In the genomic region with DNA sequence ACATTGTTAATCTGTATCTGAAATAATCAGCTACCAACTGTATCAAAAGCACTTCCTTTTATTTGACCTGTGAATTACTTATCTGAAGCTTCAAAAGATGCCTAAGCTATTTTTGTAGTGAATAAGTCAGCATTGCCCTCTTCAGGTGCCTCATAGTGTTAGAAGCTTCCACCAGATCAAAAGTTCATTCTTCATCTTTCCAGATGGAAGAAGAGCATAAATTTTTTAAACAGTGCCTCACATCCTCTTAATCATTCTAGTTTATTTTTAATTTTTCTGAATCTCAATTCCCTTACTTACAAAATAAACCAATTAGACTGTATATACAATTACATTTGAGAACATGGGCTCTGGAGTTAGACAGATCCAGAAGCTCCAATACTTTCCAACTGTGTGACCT, we compare ENCODE assay signal across 1 cellular context.
A peak's percentile ranks its signal among the peaks of the same experiment; 100 is the strongest.
TF ChIP-seq lines count a peak whose summit lies in the region.

No MANE protein-coding gene starts in this region.

TF ChIP-seq in GM12878, 131 proteins besides CTCF, POLR2A, EP300 and RAD21 (continued from another document):
- TF ChIP-seq, protein P1, sequence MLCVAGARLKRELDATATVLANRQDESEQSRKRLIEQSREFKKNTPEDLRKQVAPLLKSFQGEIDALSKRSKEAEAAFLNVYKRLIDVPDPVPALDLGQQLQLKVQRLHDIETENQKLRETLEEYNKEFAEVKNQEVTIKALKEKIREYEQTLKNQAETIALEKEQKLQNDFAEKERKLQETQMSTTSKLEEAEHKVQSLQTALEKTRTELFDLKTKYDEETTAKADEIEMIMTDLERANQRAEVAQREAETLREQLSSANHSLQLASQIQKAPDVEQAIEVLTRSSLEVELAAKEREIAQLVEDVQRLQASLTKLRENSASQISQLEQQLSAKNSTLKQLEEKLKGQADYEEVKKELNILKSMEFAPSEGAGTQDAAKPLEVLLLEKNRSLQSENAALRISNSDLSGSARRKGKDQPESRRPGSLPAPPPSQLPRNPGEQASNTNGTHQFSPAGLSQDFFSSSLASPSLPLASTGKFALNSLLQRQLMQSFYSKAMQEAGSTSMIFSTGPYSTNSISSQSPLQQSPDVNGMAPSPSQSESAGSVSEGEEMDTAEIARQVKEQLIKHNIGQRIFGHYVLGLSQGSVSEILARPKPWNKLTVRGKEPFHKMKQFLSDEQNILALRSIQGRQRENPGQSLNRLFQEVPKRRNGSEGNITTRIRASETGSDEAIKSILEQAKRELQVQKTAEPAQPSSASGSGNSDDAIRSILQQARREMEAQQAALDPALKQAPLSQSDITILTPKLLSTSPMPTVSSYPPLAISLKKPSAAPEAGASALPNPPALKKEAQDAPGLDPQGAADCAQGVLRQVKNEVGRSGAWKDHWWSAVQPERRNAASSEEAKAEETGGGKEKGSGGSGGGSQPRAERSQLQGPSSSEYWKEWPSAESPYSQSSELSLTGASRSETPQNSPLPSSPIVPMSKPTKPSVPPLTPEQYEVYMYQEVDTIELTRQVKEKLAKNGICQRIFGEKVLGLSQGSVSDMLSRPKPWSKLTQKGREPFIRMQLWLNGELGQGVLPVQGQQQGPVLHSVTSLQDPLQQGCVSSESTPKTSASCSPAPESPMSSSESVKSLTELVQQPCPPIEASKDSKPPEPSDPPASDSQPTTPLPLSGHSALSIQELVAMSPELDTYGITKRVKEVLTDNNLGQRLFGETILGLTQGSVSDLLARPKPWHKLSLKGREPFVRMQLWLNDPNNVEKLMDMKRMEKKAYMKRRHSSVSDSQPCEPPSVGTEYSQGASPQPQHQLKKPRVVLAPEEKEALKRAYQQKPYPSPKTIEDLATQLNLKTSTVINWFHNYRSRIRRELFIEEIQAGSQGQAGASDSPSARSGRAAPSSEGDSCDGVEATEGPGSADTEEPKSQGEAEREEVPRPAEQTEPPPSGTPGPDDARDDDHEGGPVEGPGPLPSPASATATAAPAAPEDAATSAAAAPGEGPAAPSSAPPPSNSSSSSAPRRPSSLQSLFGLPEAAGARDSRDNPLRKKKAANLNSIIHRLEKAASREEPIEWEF (IDR thresholded peaks at IDR 0.05; ENCODE audit: insufficient replicate concordance, low read depth, low read length) = no peak
- TF ChIP-seq BMI1 (IDR thresholded peaks at IDR 0.05; ENCODE audit: borderline replicate concordance) = no peak
- no peak for TF ChIP-seq TCF3 (IDR thresholded peaks at IDR 0.05; ENCODE audit: borderline replicate concordance, insufficient read depth, low read depth, low read length)
- TF ChIP-seq, protein P2, sequence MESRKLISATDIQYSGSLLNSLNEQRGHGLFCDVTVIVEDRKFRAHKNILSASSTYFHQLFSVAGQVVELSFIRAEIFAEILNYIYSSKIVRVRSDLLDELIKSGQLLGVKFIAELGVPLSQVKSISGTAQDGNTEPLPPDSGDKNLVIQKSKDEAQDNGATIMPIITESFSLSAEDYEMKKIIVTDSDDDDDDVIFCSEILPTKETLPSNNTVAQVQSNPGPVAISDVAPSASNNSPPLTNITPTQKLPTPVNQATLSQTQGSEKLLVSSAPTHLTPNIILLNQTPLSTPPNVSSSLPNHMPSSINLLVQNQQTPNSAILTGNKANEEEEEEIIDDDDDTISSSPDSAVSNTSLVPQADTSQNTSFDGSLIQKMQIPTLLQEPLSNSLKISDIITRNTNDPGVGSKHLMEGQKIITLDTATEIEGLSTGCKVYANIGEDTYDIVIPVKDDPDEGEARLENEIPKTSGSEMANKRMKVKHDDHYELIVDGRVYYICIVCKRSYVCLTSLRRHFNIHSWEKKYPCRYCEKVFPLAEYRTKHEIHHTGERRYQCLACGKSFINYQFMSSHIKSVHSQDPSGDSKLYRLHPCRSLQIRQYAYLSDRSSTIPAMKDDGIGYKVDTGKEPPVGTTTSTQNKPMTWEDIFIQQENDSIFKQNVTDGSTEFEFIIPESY (IDR thresholded peaks at IDR 0.05) = no peak
- no peak for TF ChIP-seq RELA (IDR thresholded peaks at IDR 0.05; ENCODE audit: borderline replicate concordance, partially characterized antibody)
- TF ChIP-seq JUND (IDR thresholded peaks at IDR 0.05; ENCODE audit: low read depth, low read length) = no peak
- no peak for TF ChIP-seq ATF7 (IDR thresholded peaks at IDR 0.05; ENCODE audit: low read depth)
- TF ChIP-seq IKZF2 (IDR thresholded peaks at IDR 0.05) = no peak
- peak; percentile 58; the same call in 1 of the 2 replicates for TF ChIP-seq SPI1 (IDR thresholded peaks at IDR 0.05; ENCODE audit: borderline replicate concordance, insufficient read depth, low read depth, low read length)
- peak; percentile 30; the same call in 1 of the 2 replicates for TF ChIP-seq SMARCA5 (IDR thresholded peaks at IDR 0.05)
TF ChIP-seq in GM12878: peak in this region for 3.
